In the genomic region with DNA sequence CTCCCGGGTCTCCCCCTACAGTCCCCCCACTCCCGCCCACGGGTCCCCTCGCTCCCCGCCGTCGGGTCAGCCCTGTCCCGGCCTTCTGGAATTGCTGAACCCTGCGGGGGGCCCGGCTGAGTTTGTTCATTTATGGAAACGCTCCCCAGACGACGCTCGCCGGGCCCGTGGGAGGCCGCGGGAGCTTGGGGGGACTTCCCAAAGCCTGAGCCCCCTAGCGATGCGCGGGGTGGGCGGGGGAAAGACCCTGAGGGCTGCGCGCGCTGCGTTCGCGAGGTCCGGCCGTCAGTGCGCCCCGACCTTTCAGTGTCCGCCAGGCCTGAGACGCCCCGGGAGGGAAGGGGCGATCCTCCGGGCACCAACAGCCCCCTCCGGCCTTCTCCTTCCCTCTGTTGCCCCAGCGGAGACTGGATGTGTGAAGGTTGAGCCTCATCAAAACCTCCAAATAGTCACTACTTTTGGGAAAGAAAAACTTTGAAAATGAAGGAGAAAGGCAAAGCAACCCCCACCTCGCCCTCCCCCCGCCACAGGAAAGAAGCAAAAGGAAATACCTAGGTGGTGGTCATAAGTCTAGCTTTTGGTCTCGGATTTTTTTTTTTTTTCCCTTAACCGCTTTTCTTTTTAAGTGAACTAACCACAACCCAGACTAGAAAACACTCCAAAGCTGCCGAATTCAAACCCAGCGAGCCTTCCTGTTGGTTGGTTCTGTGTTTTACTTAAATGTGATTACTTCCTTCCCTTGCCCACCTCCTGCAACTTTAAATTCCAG, we compare ENCODE assay signal across 8 cellular contexts. TPM values are rescaled to one million over a fixed set of nuclear protein-coding genes. Genes with fewer than 3 reads are reported as not detected.
DNase-seq lines count a peak whose midpoint lies in the region; ATAC-seq and TF ChIP-seq lines count a peak whose summit lies in the region.

No MANE protein-coding gene starts in this region.

- H3K27me3 Mint-ChIP-seq in activated CD8-positive, alpha-beta T cell treated with anti-CD3 and anti-CD28 coated beads, Interleukin-2, amount 10 ng/mL, durations not matched to agents 7 days and 5 days (ENCODE audit: low read depth) = peaks cover 61% of the 10 kb centered on the region

- no peaks in the 10 kb centered on the region for H3K9me3 ChIP-seq in iPS-18c (ENCODE audit: control insufficient read depth, insufficient read depth, low read length)
- H3K9me3 ChIP-seq in tibial nerve = no peaks in the 10 kb centered on the region

- peaks cover 27% of the 10 kb centered on the region for H3K4me1 Mint-ChIP-seq in activated CD8-positive, alpha-beta T cell treated with anti-CD3 and anti-CD28 coated beads, Interleukin-2, amount 10 ng/mL, durations not matched to agents 7 days and 5 days (ENCODE audit: low read depth)

- no peak for TF ChIP-seq EP300 in tibial nerve (IDR thresholded peaks at IDR 0.05)

- WGBS in tibial nerve, 2 donors = 6 to 10% methylated on average over 33 to 42 of the region's 45 CpGs

- peaks cover 0 to 33% (median 8%) of the 10 kb centered on the region in 4 donors for H3K4me1 ChIP-seq in tibial nerve

- H3K4me3 Mint-ChIP-seq in activated CD8-positive, alpha-beta T cell treated with anti-CD3 and anti-CD28 coated beads, Interleukin-2, amount 10 ng/mL, durations not matched to agents 7 days and 5 days = peak overlapping the region; percentile 70

- no peak for TF ChIP-seq POLR2A in tibial nerve (IDR thresholded peaks at IDR 0.05)

- H3K27ac ChIP-seq in tibial nerve = peak overlapping the region; percentile 1 to 88 (median 32)

- H3K36me3 ChIP-seq in tibial nerve = no peaks in the 10 kb centered on the region

- H3K36me3 Mint-ChIP-seq in activated CD8-positive, alpha-beta T cell treated with anti-CD3 and anti-CD28 coated beads, Interleukin-2, amount 10 ng/mL, durations not matched to agents 7 days and 5 days (ENCODE audit: low read depth) = no peaks in the 10 kb centered on the region

- in situ Hi-C loops in GM13977 (cut with MboI; ENCODE audit: low pct_unique_long_range_greater_than_20kb, low sequenced_read_pairs, unreplicated experiment) = no loop called here

- ATAC-seq in HG02623 (IDR thresholded peaks at IDR 0.05; ENCODE audit: unreplicated experiment) = peak; percentile 23
- ATAC-seq in activated CD8-positive, alpha-beta T cell treated with anti-CD3 and anti-CD28 coated beads, Interleukin-2, amount 10 ng/mL, durations not matched to agents 7 days and 5 days = peak; percentile 43

- peaks cover 0 to 44% of the 10 kb centered on the region in 2 donors for H3K27me3 ChIP-seq in tibial nerve

- no peaks in the 10 kb centered on the region for H3K9me3 Mint-ChIP-seq in activated CD8-positive, alpha-beta T cell treated with anti-CD3 and anti-CD28 coated beads, Interleukin-2, amount 10 ng/mL, durations not matched to agents 7 days and 5 days (ENCODE audit: insufficient read depth)

- CTCF ChIA-PET in activated CD8-positive, alpha-beta T cell treated with anti-CD3 and anti-CD28 coated beads, Interleukin-2, amount 10 ng/mL, durations not matched to agents 7 days and 5 days (lab: Charles Lee) = interaction anchor here (1.1 to 2.7 kb wide), 3 partner anchors 9 to 15 kb away, joined by 4 to 15 read pairs (median 5); no protein-coding TSS in a partner anchor

- H3K4me3 ChIP-seq in iPS-18c (ENCODE audit: insufficient read depth, low read depth, low read length) = peak overlapping the region; percentile 55; the same call in 1 of the 2 replicates
- H3K4me3 ChIP-seq in tibial nerve = peak overlapping the region; percentile 5 to 68 (median 46)

- TF ChIP-seq CTCF in GM13977 (IDR thresholded peaks at IDR 0.05; ENCODE audit: extremely low read depth, insufficient read depth, missing control alignments) = no peak
- TF ChIP-seq CTCF in tibial nerve (IDR thresholded peaks at IDR 0.05) = no peak

- POLR2A ChIA-PET in activated CD8-positive, alpha-beta T cell treated with anti-CD3 and anti-CD28 coated beads, Interleukin-2, amount 10 ng/mL, durations not matched to agents 7 days and 5 days (lab: Charles Lee) = interaction anchor here (0.5 to 2.2 kb wide), 2 partner anchors 35 to 45 kb away, joined by 3 to 8 read pairs; no protein-coding TSS in a partner anchor

- peak overlapping the region; percentile 62 for H3K27ac Mint-ChIP-seq in activated CD8-positive, alpha-beta T cell treated with anti-CD3 and anti-CD28 coated beads, Interleukin-2, amount 10 ng/mL, durations not matched to agents 7 days and 5 days

- DNase-seq in GM13977 (ENCODE audit: low spot score) (peak; percentile 78), tibial nerve (ENCODE audit: low spot score in 2 of 2) (no peak), NOMO-1 treated with DMSO at 0.1 percent for 48 hours (lab: John Stamatoyannopoulos, UW; ENCODE audit: unreplicated experiment) (no peak), NCI-H1417 treated with DMSO at 0.1 percent for 48 hours (lab: John Stamatoyannopoulos, UW) (no peak), ecto neural progenitor cell (ENCODE audit: low spot score) (no peak)
- DNase-seq in activated CD8-positive, alpha-beta T cell treated with anti-CD3 and anti-CD28 coated beads, Interleukin-2, amount 10 ng/mL, durations not matched to agents 7 days and 5 days = peak; percentile 59

RNA-seq across cellular contexts. Expression of a gene that starts 0.5 kb away (rescaled TPM):
- total RNA-seq in activated CD8-positive, alpha-beta T cell treated with anti-CD3 and anti-CD28 coated beads, Interleukin-2, amount 10 ng/mL, durations not matched to agents 7 days and 5 days = 1 to 10 TPM in 1 of 2 experiments, under 1 TPM in 1; 0.50 to 1.1 TPM
- total RNA-seq in tibial nerve = 10 to 100 TPM in 3 of 4 donors, 1 to 10 TPM in 1; 2.7 to 17.5 (median 10.9) TPM

RNA-seq across cellular contexts. Expression of a gene that starts 37.4 kb away (rescaled TPM):
- 1 to 10 TPM; 6.8 to 9.2 TPM for total RNA-seq in activated CD8-positive, alpha-beta T cell treated with anti-CD3 and anti-CD28 coated beads, Interleukin-2, amount 10 ng/mL, durations not matched to agents 7 days and 5 days
- 10 to 100 TPM; 17.1 to 23.7 (median 20.9) TPM for total RNA-seq in tibial nerve

RNA-seq across cellular contexts. Expression of a gene that starts 41.8 kb away (rescaled TPM):
- total RNA-seq in activated CD8-positive, alpha-beta T cell treated with anti-CD3 and anti-CD28 coated beads, Interleukin-2, amount 10 ng/mL, durations not matched to agents 7 days and 5 days = 100 to 1,000 TPM; 571 to 604 TPM
- total RNA-seq in tibial nerve = under 1 TPM in 2 of 4 donors, not detected in 2; 0.59 to 0.60 TPM

Comparison
In these comparisons a context has a peak if more than half of its experiments do, and no peak if none do; other contexts are left out.
1. DNase-seq: peak in GM13977 (single experiment) and activated CD8-positive, alpha-beta T cell treated with anti-CD3 and anti-CD28 coated beads, Interleukin-2, amount 10 ng/mL, durations not matched to agents 7 days and 5 days (single experiment); none in tibial nerve (0 of 2), NOMO-1 treated with DMSO at 0.1 percent for 48 hours (single experiment), NCI-H1417 treated with DMSO at 0.1 percent for 48 hours (single experiment) and ecto neural progenitor cell (single experiment).
2. RNA of a gene that starts 41.8 kb away (total RNA-seq): 571 to 604 TPM in activated CD8-positive, alpha-beta T cell treated with anti-CD3 and anti-CD28 coated beads, Interleukin-2, amount 10 ng/mL, durations not matched to agents 7 days and 5 days; 0.59 to 0.60 TPM in tibial nerve; every median in the first group is over 100 times any median in the second.